Comparison of ENCODE assay signal across 1 cellular context in genomic region chr3:39287216-39287858, GRCh38.
TF ChIP-seq lines count a peak whose summit lies in the region.

No MANE protein-coding gene starts in this region.

TF ChIP-seq in K562, 482 proteins besides CTCF, POLR2A, EP300 and RAD21 (continued from another document and continues in another):
- TF ChIP-seq NFE2 (IDR thresholded peaks at IDR 0.05; ENCODE audit: low read depth) = peak; percentile 98
- no peak for TF ChIP-seq TBP (optimal IDR thresholded peaks at IDR 0.05; ENCODE audit: low read depth, low read length)
- TF ChIP-seq RBM17 (IDR thresholded peaks at IDR 0.05; ENCODE audit: borderline replicate concordance, low read depth, low read length) = no peak
- TF ChIP-seq ZFP30 (CRISPR knock-in tag; IDR thresholded peaks at IDR 0.05; ENCODE audit: borderline replicate concordance) = no peak
- 0 out of 2 replicates have a peak, but pooled peaks have one; percentile 59 for TF ChIP-seq ATF4 (CRISPR knock-in tag; IDR thresholded peaks at IDR 0.05)
- TF ChIP-seq E2F5 (CRISPR knock-in tag; IDR thresholded peaks at IDR 0.05) = no peak
- peak; percentile 65; the same call in 1 of the 2 replicates for TF ChIP-seq NFE2L1 (tag; IDR thresholded peaks at IDR 0.05; ENCODE audit: borderline replicate concordance, low read depth)
- TF ChIP-seq ILF3 (IDR thresholded peaks at IDR 0.05; ENCODE audit: borderline replicate concordance) = no peak
- no peak for TF ChIP-seq ZNF224 (CRISPR knock-in tag; IDR thresholded peaks at IDR 0.05)
- TF ChIP-seq ID3 (CRISPR knock-in tag; IDR thresholded peaks at IDR 0.05) = no peak
- no peak for TF ChIP-seq ID3 (tag; IDR thresholded peaks at IDR 0.05)
- no peak for TF ChIP-seq HDAC6 (IDR thresholded peaks at IDR 0.05; ENCODE audit: low read depth, low read length)
- TF ChIP-seq MIER1 (IDR thresholded peaks at IDR 0.05; ENCODE audit: low read depth) = no peak
- TF ChIP-seq STAT6 (CRISPR knock-in tag; IDR thresholded peaks at IDR 0.05) = no peak
- TF ChIP-seq ZKSCAN8 (CRISPR knock-in tag; IDR thresholded peaks at IDR 0.05) = no peak
- TF ChIP-seq MTF1 (CRISPR knock-in tag; IDR thresholded peaks at IDR 0.05; ENCODE audit: borderline replicate concordance) = no peak
- no peak for TF ChIP-seq ZNF408 (CRISPR knock-in tag; IDR thresholded peaks at IDR 0.05; ENCODE audit: low read depth)
- no peak for TF ChIP-seq BHLHE40 (IDR thresholded peaks at IDR 0.05; ENCODE audit: low read length)
- no peak for TF ChIP-seq PKNOX1 (IDR thresholded peaks at IDR 0.05)
- no peak for TF ChIP-seq ZBTB12 (CRISPR knock-in tag; IDR thresholded peaks at IDR 0.05)
- TF ChIP-seq MTA1 (IDR thresholded peaks at IDR 0.05; ENCODE audit: borderline replicate concordance) = no peak
- TF ChIP-seq ZNF124 (CRISPR knock-in tag; IDR thresholded peaks at IDR 0.05) = no peak
- peak; percentile 91 for TF ChIP-seq ZNF316 (IDR thresholded peaks at IDR 0.05)
- peak; percentile 61; the same call in 1 of the 2 replicates for TF ChIP-seq JUN (IDR thresholded peaks at IDR 0.05; ENCODE audit: borderline replicate concordance, low read depth, low read length)
- no peak for TF ChIP-seq JUN (CRISPR knock-in tag; IDR thresholded peaks at IDR 0.05; ENCODE audit: borderline replicate concordance)
- no peak for TF ChIP-seq HDAC1 (IDR thresholded peaks at IDR 0.05)
- no peak for TF ChIP-seq ZBTB17 (CRISPR knock-in tag; IDR thresholded peaks at IDR 0.05)
- TF ChIP-seq NCOA2 (IDR thresholded peaks at IDR 0.05; ENCODE audit: partially characterized antibody in 2 of 2) = no peak
- no peak for TF ChIP-seq MNT (conservative IDR thresholded peaks at IDR 0.05)
- TF ChIP-seq ZNF407 (IDR thresholded peaks at IDR 0.05; ENCODE audit: low read depth) = no peak
- no peak for TF ChIP-seq E2F1 (CRISPR knock-in tag; IDR thresholded peaks at IDR 0.05)
- TF ChIP-seq HLTF (IDR thresholded peaks at IDR 0.05) = no peak
- no peak for TF ChIP-seq CREB5 (CRISPR knock-in tag; IDR thresholded peaks at IDR 0.05)
- TF ChIP-seq ZNF324 (CRISPR knock-in tag; IDR thresholded peaks at IDR 0.05) = no peak
- no peak for TF ChIP-seq TARDBP (IDR thresholded peaks at IDR 0.05)
- TF ChIP-seq SNIP1 (IDR thresholded peaks at IDR 0.05; ENCODE audit: low read depth) = no peak
- no peak for TF ChIP-seq GABPB2 (CRISPR knock-in tag; conservative IDR thresholded peaks at IDR 0.05)
- TF ChIP-seq MCM3 (IDR thresholded peaks at IDR 0.05) = no peak
- peak; percentile 97 for TF ChIP-seq L3MBTL2 (IDR thresholded peaks at IDR 0.05)
- no peak for TF ChIP-seq CGGBP1 (CRISPR knock-in tag; IDR thresholded peaks at IDR 0.05)
- TF ChIP-seq CC2D1A (IDR thresholded peaks at IDR 0.05) = no peak
- no peak for TF ChIP-seq TGIF2 (CRISPR knock-in tag; IDR thresholded peaks at IDR 0.05)
- TF ChIP-seq TAF15 (IDR thresholded peaks at IDR 0.05; ENCODE audit: low read depth, low read length) = no peak
- peak; percentile 45 for TF ChIP-seq FOSL1 (tag; conservative IDR thresholded peaks at IDR 0.05)
- TF ChIP-seq RCOR1 (IDR thresholded peaks at IDR 0.05; ENCODE audit: borderline replicate concordance in 1 of 2, low read depth in 2 of 2, low read length in 2 of 2) = peak in 1 of 2 experiments; percentile 3; a peak in 1 of 4 replicates
- TF ChIP-seq NELFE (IDR thresholded peaks at IDR 0.05; ENCODE audit: insufficient read depth, insufficient read length) = no peak
- TF ChIP-seq MEF2D (tag; conservative IDR thresholded peaks at IDR 0.05; ENCODE audit: low read depth) = no peak
